Comparison of ENCODE assay signal across 22 cellular contexts in genomic region chr7:112190120-112190519, GRCh38.
"Had no signal": no experiment of that assay in that cellular context is flagged by ENCODE, and none has a peak within 500 bp of the region (broad histone marks: within the 10 kb centered on the region; RNA-seq: fewer than 3 reads in every experiment).

No MANE protein-coding gene starts in this region.

- DNase-seq: colonic mucosa; effector memory CD8-positive, alpha-beta T cell; foreskin fibroblast; gastrocnemius medialis; head of caudate nucleus; left ventricle myocardium superior; midbrain; naive thymus-derived CD4-positive, alpha-beta T cell; nucleus accumbens; stimulated activated CD4-positive, alpha-beta T cell treated with anti-CD3 and anti-CD28 coated beads, Interleukin-2, amount 100 ng/mL, for 24 hours; stimulated activated CD4-positive, alpha-beta T cell treated with anti-CD3 and anti-CD28 coated beads, Interleukin-4, amount 100 ng/mL, for 24 hours; stimulated activated naive CD4-positive, alpha-beta T cell treated with Interleukin-2 at 50 U/mL for 16 hours; stomach; thyroid gland had no signal

- H3K27ac ChIP-seq: colonic mucosa, epithelial cell of prostate, gastrocnemius medialis, prostate gland, right atrium auricular region, stomach, thyroid gland had no signal

- H3K36me3 ChIP-seq: colonic mucosa, gastrocnemius medialis, prostate gland, right atrium auricular region, stomach, thyroid gland had no signal

- H3K4me3 ChIP-seq: colonic mucosa, gastrocnemius medialis, lung, prostate gland, right atrium auricular region, stomach, thyroid gland had no signal

- H3K27me3 ChIP-seq: colonic mucosa, gastrocnemius medialis, right atrium auricular region, stomach, thyroid gland had no signal

- H3K9me3 ChIP-seq: colonic mucosa, gastrocnemius medialis, prostate gland, right atrium auricular region, thyroid gland had no signal

- ATAC-seq: effector memory CD8-positive, alpha-beta T cell; esophagus mucosa; gastrocnemius medialis; left ventricle myocardium superior; naive thymus-derived CD4-positive, alpha-beta T cell; sciatic nerve; stimulated activated effector memory CD8-positive, alpha-beta T cell treated with anti-CD3 and anti-CD28 coated beads, Interleukin-12 subunit alpha, Interleukin-12 subunit beta, amount 100 ng/mL, for 72 hours had no signal

- H3K4me1 ChIP-seq: colonic mucosa, prostate gland, stomach, thyroid gland had no signal

- FAIRE-seq: endometrium had no signal
